In the genomic region with DNA sequence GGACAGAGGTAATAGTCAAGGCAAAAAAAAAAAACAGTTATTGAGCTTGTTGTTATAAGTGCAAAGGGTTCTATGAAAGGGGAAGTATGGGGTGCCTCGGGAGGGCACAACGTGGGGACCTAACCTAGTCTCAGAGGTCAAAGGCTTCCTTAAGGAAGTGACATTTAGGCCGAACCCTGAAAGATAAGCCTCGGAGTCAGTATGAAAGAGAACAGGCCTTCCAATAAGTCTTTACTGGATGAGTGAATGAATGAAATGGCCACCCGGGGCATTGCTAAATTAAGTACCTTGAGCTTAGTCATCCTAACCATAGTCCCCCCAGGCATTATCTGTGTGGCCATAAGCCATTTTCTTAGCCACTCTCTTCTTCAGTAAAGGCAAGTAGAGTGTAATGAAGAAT, we compare ENCODE assay signal across 11 cellular contexts. TPM values are rescaled to one million over a fixed set of nuclear protein-coding genes. Genes with fewer than 3 reads are reported as not detected.
DNase-seq lines count a peak whose midpoint lies in the region; ATAC-seq and TF ChIP-seq lines count a peak whose summit lies in the region.
"Had no signal": no experiment of that assay in that cellular context is flagged by ENCODE, and none has a peak within 500 bp of the region (broad histone marks: within the 10 kb centered on the region; RNA-seq: fewer than 3 reads in every experiment).

No MANE protein-coding gene starts in this region.

- H3K4me3 ChIP-seq in SU-DHL-6 (ENCODE audit: insufficient read depth, low read length, poor library complexity, severe bottlenecking) (no peak overlapping the region), lung (no peak overlapping the region), tibial nerve (no peak overlapping the region)

- H3K27me3 ChIP-seq in SU-DHL-6 (ENCODE audit: low read length): no peaks in the 10 kb centered on the region
- no peaks in the 10 kb centered on the region for H3K27me3 ChIP-seq in lung (ENCODE audit: control insufficient read depth, insufficient read depth)
- no peaks in the 10 kb centered on the region for H3K27me3 ChIP-seq in tibial nerve

- H3K79me2 ChIP-seq in SU-DHL-6 (ENCODE audit: insufficient read depth, low read length): peaks cover 100% of the 10 kb centered on the region

- H3K27ac ChIP-seq in SU-DHL-6 (ENCODE audit: low read depth, low read length) (peak overlapping the region; percentile 72), lung (ENCODE audit: low read depth in 1 of 2, low read length in 1 of 2) (peak overlapping the region; percentile 23 to 56), tibial nerve (peak overlapping the region in 2 of 4 donors; percentile 14 to 26)

- TF ChIP-seq EP300 in tibial nerve (IDR thresholded peaks at IDR 0.05): no peak

- DNase-seq in ELR (ENCODE audit: low read depth) (peak; percentile 83), lung (ENCODE audit: low spot score) (no peak), tibial nerve (ENCODE audit: low spot score in 2 of 2) (no peak), RKO (ENCODE audit: low spot score) (no peak)
- DNase-seq: activated effector memory CD4-positive, alpha-beta T cell treated with anti-CD3 and anti-CD28 coated beads, Interleukin-2, amount 50 U/mL, for 16 hours; SHP77 treated with DMSO at 0.1 percent for 48 hours; stimulated activated CD4-positive, alpha-beta T cell treated with anti-CD3 and anti-CD28 coated beads, Interleukin-1b, Interleukin-23, amount 100 ng/mL, for 48 hours had no signal

- H3K4me2 ChIP-seq in SU-DHL-6 (ENCODE audit: low read depth, low read length, poor library complexity, severe bottlenecking): peak overlapping the region; percentile 25

- TF ChIP-seq CTCF in SU-DHL-6 (IDR thresholded peaks at IDR 0.05; ENCODE audit: insufficient read depth, low read length, poor library complexity, severe bottlenecking) (no peak), lung (IDR thresholded peaks at IDR 0.05; ENCODE audit: control extremely low read depth, extremely low read depth) (no peak), tibial nerve (IDR thresholded peaks at IDR 0.05) (no peak)

- 12 to 48% methylated on average over 5 of the region's 5 CpGs for WGBS in lung, 2 donors
- WGBS in tibial nerve, 2 donors: 59 to 67% methylated on average over 5 of the region's 5 CpGs

- H2AFZ ChIP-seq in SU-DHL-6 (ENCODE audit: low read depth, low read length, severe bottlenecking): no peak overlapping the region

- H3K9me3 ChIP-seq in SU-DHL-6 (ENCODE audit: insufficient read depth, low read length) (no peaks in the 10 kb centered on the region), lung (ENCODE audit: control insufficient read depth in 2 of 2, insufficient read depth in 1 of 2, low read length in 1 of 2) (no peaks in the 10 kb centered on the region), tibial nerve (no peaks in the 10 kb centered on the region)

- ATAC-seq in HG02623 (IDR thresholded peaks at IDR 0.05; ENCODE audit: unreplicated experiment) (peak; percentile 35), lung (ENCODE audit: insufficient read depth, low FRiP score) (no peak), SK-N-SH treated with all-trans-retinoic acid at 6 μM for 48 hours (no peak), HG03045 (IDR thresholded peaks at IDR 0.05; ENCODE audit: unreplicated experiment) (no peak)

- H3K36me3 ChIP-seq in SU-DHL-6 (ENCODE audit: low read length) (no peaks in the 10 kb centered on the region), lung (ENCODE audit: control insufficient read depth in 2 of 2, insufficient read depth in 2 of 2, low read length in 2 of 2) (no peaks in the 10 kb centered on the region), tibial nerve (no peaks in the 10 kb centered on the region)

- no peaks in the 10 kb centered on the region for H3K9me2 ChIP-seq in SU-DHL-6 (replicated peaks; ENCODE audit: insufficient read depth, low read length)

- peaks cover 50% of the 10 kb centered on the region; the same call in 1 of the 2 replicates for H3F3A ChIP-seq in SU-DHL-6 (ENCODE audit: insufficient read depth)

- TF ChIP-seq POLR2A in tibial nerve (IDR thresholded peaks at IDR 0.05): no peak

- no peaks in the 10 kb centered on the region for H4K20me1 ChIP-seq in SU-DHL-6 (ENCODE audit: low read depth, low read length)

- H3K4me1 ChIP-seq in lung (ENCODE audit: control insufficient read depth in 2 of 2, insufficient read depth in 2 of 2, low read length in 2 of 2) (peaks cover 9 to 10% of the 10 kb centered on the region in 2 donors), tibial nerve (peaks cover 0 to 41% (median 36%) of the 10 kb centered on the region in 4 donors)

- H3K9ac ChIP-seq in SU-DHL-6 (ENCODE audit: low read length): no peak overlapping the region

TF ChIP-seq in SK-N-SH treated with all-trans-retinoic acid at 6 μM for 48 hours, 23 proteins besides CTCF, POLR2A, EP300 and RAD21:
- TF ChIP-seq, protein P1, sequence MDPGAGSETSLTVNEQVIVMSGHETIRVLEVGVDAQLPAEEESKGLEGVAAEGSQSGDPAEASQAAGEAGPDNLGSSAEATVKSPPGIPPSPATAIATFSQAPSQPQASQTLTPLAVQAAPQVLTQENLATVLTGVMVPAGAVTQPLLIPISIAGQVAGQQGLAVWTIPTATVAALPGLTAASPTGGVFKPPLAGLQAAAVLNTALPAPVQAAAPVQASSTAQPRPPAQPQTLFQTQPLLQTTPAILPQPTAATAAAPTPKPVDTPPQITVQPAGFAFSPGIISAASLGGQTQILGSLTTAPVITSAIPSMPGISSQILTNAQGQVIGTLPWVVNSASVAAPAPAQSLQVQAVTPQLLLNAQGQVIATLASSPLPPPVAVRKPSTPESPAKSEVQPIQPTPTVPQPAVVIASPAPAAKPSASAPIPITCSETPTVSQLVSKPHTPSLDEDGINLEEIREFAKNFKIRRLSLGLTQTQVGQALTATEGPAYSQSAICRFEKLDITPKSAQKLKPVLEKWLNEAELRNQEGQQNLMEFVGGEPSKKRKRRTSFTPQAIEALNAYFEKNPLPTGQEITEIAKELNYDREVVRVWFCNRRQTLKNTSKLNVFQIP (CRISPR knock-in tag; IDR thresholded peaks at IDR 0.05; ENCODE audit: borderline replicate concordance, low read depth): no peak
- TF ChIP-seq ZNF8 (CRISPR knock-in tag; IDR thresholded peaks at IDR 0.05): no peak
- TF ChIP-seq, protein P2, sequence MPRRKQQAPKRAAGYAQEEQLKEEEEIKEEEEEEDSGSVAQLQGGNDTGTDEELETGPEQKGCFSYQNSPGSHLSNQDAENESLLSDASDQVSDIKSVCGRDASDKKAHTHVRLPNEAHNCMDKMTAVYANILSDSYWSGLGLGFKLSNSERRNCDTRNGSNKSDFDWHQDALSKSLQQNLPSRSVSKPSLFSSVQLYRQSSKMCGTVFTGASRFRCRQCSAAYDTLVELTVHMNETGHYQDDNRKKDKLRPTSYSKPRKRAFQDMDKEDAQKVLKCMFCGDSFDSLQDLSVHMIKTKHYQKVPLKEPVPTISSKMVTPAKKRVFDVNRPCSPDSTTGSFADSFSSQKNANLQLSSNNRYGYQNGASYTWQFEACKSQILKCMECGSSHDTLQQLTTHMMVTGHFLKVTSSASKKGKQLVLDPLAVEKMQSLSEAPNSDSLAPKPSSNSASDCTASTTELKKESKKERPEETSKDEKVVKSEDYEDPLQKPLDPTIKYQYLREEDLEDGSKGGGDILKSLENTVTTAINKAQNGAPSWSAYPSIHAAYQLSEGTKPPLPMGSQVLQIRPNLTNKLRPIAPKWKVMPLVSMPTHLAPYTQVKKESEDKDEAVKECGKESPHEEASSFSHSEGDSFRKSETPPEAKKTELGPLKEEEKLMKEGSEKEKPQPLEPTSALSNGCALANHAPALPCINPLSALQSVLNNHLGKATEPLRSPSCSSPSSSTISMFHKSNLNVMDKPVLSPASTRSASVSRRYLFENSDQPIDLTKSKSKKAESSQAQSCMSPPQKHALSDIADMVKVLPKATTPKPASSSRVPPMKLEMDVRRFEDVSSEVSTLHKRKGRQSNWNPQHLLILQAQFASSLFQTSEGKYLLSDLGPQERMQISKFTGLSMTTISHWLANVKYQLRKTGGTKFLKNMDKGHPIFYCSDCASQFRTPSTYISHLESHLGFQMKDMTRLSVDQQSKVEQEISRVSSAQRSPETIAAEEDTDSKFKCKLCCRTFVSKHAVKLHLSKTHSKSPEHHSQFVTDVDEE (CRISPR knock-in tag; IDR thresholded peaks at IDR 0.05): no peak
- no peak for TF ChIP-seq ZNF565 (CRISPR knock-in tag; conservative IDR thresholded peaks at IDR 0.05; ENCODE audit: low read depth)
- TF ChIP-seq ZNF70 (CRISPR knock-in tag; IDR thresholded peaks at IDR 0.05): no peak
- TF ChIP-seq ZC3H10 (CRISPR knock-in tag; IDR thresholded peaks at IDR 0.05): no peak
- TF ChIP-seq ESRRG (CRISPR knock-in tag; IDR thresholded peaks at IDR 0.05): no peak
- TF ChIP-seq ISL1 (CRISPR knock-in tag; IDR thresholded peaks at IDR 0.05): no peak
- TF ChIP-seq TOX (CRISPR knock-in tag; IDR thresholded peaks at IDR 0.05; ENCODE audit: borderline replicate concordance): no peak
- no peak for TF ChIP-seq PPARA (CRISPR knock-in tag; IDR thresholded peaks at IDR 0.05; ENCODE audit: borderline replicate concordance)
- no peak for TF ChIP-seq BACH2 (CRISPR knock-in tag; IDR thresholded peaks at IDR 0.05; ENCODE audit: borderline replicate concordance)
- TF ChIP-seq, protein P3, sequence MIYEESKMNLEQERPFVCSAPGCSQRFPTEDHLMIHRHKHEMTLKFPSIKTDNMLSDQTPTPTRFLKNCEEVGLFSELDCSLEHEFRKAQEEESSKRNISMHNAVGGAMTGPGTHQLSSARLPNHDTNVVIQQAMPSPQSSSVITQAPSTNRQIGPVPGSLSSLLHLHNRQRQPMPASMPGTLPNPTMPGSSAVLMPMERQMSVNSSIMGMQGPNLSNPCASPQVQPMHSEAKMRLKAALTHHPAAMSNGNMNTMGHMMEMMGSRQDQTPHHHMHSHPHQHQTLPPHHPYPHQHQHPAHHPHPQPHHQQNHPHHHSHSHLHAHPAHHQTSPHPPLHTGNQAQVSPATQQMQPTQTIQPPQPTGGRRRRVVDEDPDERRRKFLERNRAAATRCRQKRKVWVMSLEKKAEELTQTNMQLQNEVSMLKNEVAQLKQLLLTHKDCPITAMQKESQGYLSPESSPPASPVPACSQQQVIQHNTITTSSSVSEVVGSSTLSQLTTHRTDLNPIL (CRISPR knock-in tag; IDR thresholded peaks at IDR 0.05; ENCODE audit: low read depth): no peak
- no peak for TF ChIP-seq SNAI2 (CRISPR knock-in tag; IDR thresholded peaks at IDR 0.05)
- no peak for TF ChIP-seq ARNTL (CRISPR knock-in tag; IDR thresholded peaks at IDR 0.05; ENCODE audit: borderline replicate concordance, low read depth)

RNA-seq across cellular contexts. Expression of a gene that starts 19.7 kb away (rescaled TPM):
- total RNA-seq in lung (10 to 100 TPM; 41.6 to 59.2 TPM), tibial nerve (10 to 100 TPM; 21.3 to 57.9 (median 52.6) TPM)
- 10 to 100 TPM; 19.4 to 26.4 TPM for polyA plus RNA-seq in lung
